In genomic region chr1:15173863-15174614, GRCh38 we compare ENCODE assay signal across 1 cellular context.
TF ChIP-seq lines count a peak whose summit lies in the region.

No MANE protein-coding gene starts in this region.

TF ChIP-seq in HepG2, 621 proteins besides CTCF, POLR2A, EP300 and RAD21 (continues in another document):
- peak; percentile 44; the same call in 1 of the 2 replicates for TF ChIP-seq PAXIP1 (CRISPR knock-in tag; conservative IDR thresholded peaks at IDR 0.05)
- peak; percentile 40; the same call in 1 of the 2 replicates for TF ChIP-seq MAX (IDR thresholded peaks at IDR 0.05)
- TF ChIP-seq SOX13 (IDR thresholded peaks at IDR 0.05), result no peak
- TF ChIP-seq SOX13 (CRISPR knock-in tag; conservative IDR thresholded peaks at IDR 0.05 in 1 of 2, IDR thresholded peaks at IDR 0.05 in 1 of 2), result peak in 1 of 2 experiments; percentile 68; a peak in 2 of 4 replicates
- no peak for TF ChIP-seq SNAI1 (CRISPR knock-in tag; IDR thresholded peaks at IDR 0.05; ENCODE audit: borderline replicate concordance)
- TF ChIP-seq GATAD2A (CRISPR knock-in tag; IDR thresholded peaks at IDR 0.05), result peak; percentile 86
- peak; percentile 69 for TF ChIP-seq MED1 (CRISPR knock-in tag; IDR thresholded peaks at IDR 0.05)
- TF ChIP-seq FOXA3 (CRISPR knock-in tag; IDR thresholded peaks at IDR 0.05), result peak; percentile 36
- peak; percentile 88 for TF ChIP-seq SP5 (CRISPR knock-in tag; IDR thresholded peaks at IDR 0.05; ENCODE audit: borderline replicate concordance, low read depth)
- TF ChIP-seq TFDP1 (CRISPR knock-in tag; IDR thresholded peaks at IDR 0.05; ENCODE audit: borderline replicate concordance), result peak; percentile 76; the same call in 1 of the 2 replicates
- TF ChIP-seq SNAPC5 (CRISPR knock-in tag; IDR thresholded peaks at IDR 0.05; ENCODE audit: borderline replicate concordance), result no peak
- TF ChIP-seq SMYD3 (CRISPR knock-in tag; IDR thresholded peaks at IDR 0.05), result no peak
- TF ChIP-seq AHR (CRISPR knock-in tag; IDR thresholded peaks at IDR 0.05), result no peak
- TF ChIP-seq NKX3-1 (CRISPR knock-in tag; IDR thresholded peaks at IDR 0.05), result 0 out of 2 replicates have a peak, but pooled peaks have one; percentile 29
- TF ChIP-seq HDAC2 (CRISPR knock-in tag; IDR thresholded peaks at IDR 0.05), result peak; percentile 64
- 0 out of 2 replicates have a peak, but pooled peaks have one; percentile 32 for TF ChIP-seq HOXA5 (CRISPR knock-in tag; IDR thresholded peaks at IDR 0.05)
- TF ChIP-seq SOX5 (CRISPR knock-in tag; IDR thresholded peaks at IDR 0.05; ENCODE audit: borderline replicate concordance), result peak; percentile 44; the same call in 1 of the 2 replicates
- TF ChIP-seq E2F1 (CRISPR knock-in tag; IDR thresholded peaks at IDR 0.05), result 0 out of 2 replicates have a peak, but pooled peaks have one; percentile 40
- no peak for TF ChIP-seq HMGXB4 (CRISPR knock-in tag; IDR thresholded peaks at IDR 0.05; ENCODE audit: borderline replicate concordance in 1 of 2, low read depth in 1 of 2)
- TF ChIP-seq RXRA (CRISPR knock-in tag; IDR thresholded peaks at IDR 0.05), result peak; percentile 58; the same call in 1 of the 2 replicates
- peak; percentile 86 for TF ChIP-seq SAP130 (CRISPR knock-in tag; IDR thresholded peaks at IDR 0.05; ENCODE audit: low read depth)
- peak; percentile 57 for TF ChIP-seq SALL1 (CRISPR knock-in tag; IDR thresholded peaks at IDR 0.05)
- no peak for TF ChIP-seq CREB1 (IDR thresholded peaks at IDR 0.05)
- TF ChIP-seq CREB1 (CRISPR knock-in tag; IDR thresholded peaks at IDR 0.05), result peak; percentile 56; the same call in 1 of the 2 replicates
- 0 out of 2 replicates have a peak, but pooled peaks have one; percentile 24 for TF ChIP-seq HOXD1 (CRISPR knock-in tag; IDR thresholded peaks at IDR 0.05)
- peak; percentile 48; the same call in 1 of the 2 replicates for TF ChIP-seq HOXA3 (CRISPR knock-in tag; IDR thresholded peaks at IDR 0.05)
- 0 out of 2 replicates have a peak, but pooled peaks have one; percentile 16 for TF ChIP-seq ZFX (CRISPR knock-in tag; IDR thresholded peaks at IDR 0.05; ENCODE audit: low read depth)
- TF ChIP-seq ZNF781 (CRISPR knock-in tag; IDR thresholded peaks at IDR 0.05; ENCODE audit: borderline replicate concordance, not compliant biosample characterization), result no peak
- TF ChIP-seq RBM22 (optimal IDR thresholded peaks at IDR 0.05; ENCODE audit: low read length), result peak; percentile 37
- TF ChIP-seq ATF4 (CRISPR knock-in tag; IDR thresholded peaks at IDR 0.05), result no peak
- no peak for TF ChIP-seq FOXP1 (IDR thresholded peaks at IDR 0.05)
- peak; percentile 30; the same call in 1 of the 2 replicates for TF ChIP-seq FOXP1 (CRISPR knock-in tag; IDR thresholded peaks at IDR 0.05)
- no peak for TF ChIP-seq SOX6 (IDR thresholded peaks at IDR 0.05)
- peak; percentile 75 for TF ChIP-seq SOX6 (CRISPR knock-in tag; IDR thresholded peaks at IDR 0.05)
- 0 out of 2 replicates have a peak, but pooled peaks have one; percentile 20 for TF ChIP-seq ZNF609 (CRISPR knock-in tag; IDR thresholded peaks at IDR 0.05; ENCODE audit: borderline replicate concordance)
- 0 out of 2 replicates have a peak, but pooled peaks have one; percentile 30 for TF ChIP-seq ARNT2 (CRISPR knock-in tag; IDR thresholded peaks at IDR 0.05; ENCODE audit: low read depth)
- peak; percentile 55; the same call in 1 of the 2 replicates for TF ChIP-seq ZNF264 (CRISPR knock-in tag; IDR thresholded peaks at IDR 0.05)
- peak; percentile 94 for TF ChIP-seq ZNF121 (CRISPR knock-in tag; IDR thresholded peaks at IDR 0.05)
- TF ChIP-seq CREM (IDR thresholded peaks at IDR 0.05), result peak; percentile 37; the same call in 1 of the 2 replicates
- TF ChIP-seq CREM (CRISPR knock-in tag; IDR thresholded peaks at IDR 0.05), result no peak
- TF ChIP-seq MYC (CRISPR knock-in tag; IDR thresholded peaks at IDR 0.05; ENCODE audit: borderline replicate concordance), result 0 out of 2 replicates have a peak, but pooled peaks have one; percentile 21
- TF ChIP-seq ZNF770 (CRISPR knock-in tag; IDR thresholded peaks at IDR 0.05), result peak; percentile 93
- peak; percentile 68 for TF ChIP-seq HNF4A (CRISPR knock-in tag; IDR thresholded peaks at IDR 0.05)
